Comparison of ENCODE assay signal across 9 cellular contexts in genomic region chr2:218286570-218287459, GRCh38. TPM values are rescaled to one million over a fixed set of nuclear protein-coding genes. Genes with fewer than 3 reads are reported as not detected.
DNase-seq lines count a peak whose midpoint lies in the region; ATAC-seq, FAIRE-seq and TF ChIP-seq lines count a peak whose summit lies in the region.
"Had no signal": no experiment of that assay in that cellular context is flagged by ENCODE, and none has a peak within 500 bp of the region (broad histone marks: within the 10 kb centered on the region; RNA-seq: fewer than 3 reads in every experiment).

No MANE protein-coding gene starts in this region.

- no peaks in the 10 kb centered on the region for H3K27me3 ChIP-seq in CD4-positive, alpha-beta memory T cell (ENCODE audit: insufficient read depth, low read length)
- no peaks in the 10 kb centered on the region for H3K27me3 ChIP-seq in left ventricle myocardium inferior (ENCODE audit: low read depth)

- peak overlapping the region; percentile 98 to 100 (median 99) for H3K27ac Mint-ChIP-seq in CD4-positive, alpha-beta memory T cell

- H3K4me3 Mint-ChIP-seq in CD4-positive, alpha-beta memory T cell: peak overlapping the region; percentile 90 to 97 (median 91)

- POLR2A ChIA-PET in CD4-positive, alpha-beta memory T cell (lab: Charles Lee; ENCODE audit: partially characterized antibody): interaction anchor here (0.6 to 11.0 kb wide), 22 partner anchors 9 to 963 kb away, joined by 3 to 188 read pairs (median 5); partner anchors contain the start of genes AAMP, BCS1L, CATIP and CTDSP1

- peak overlapping the region; percentile 94 for H3K27ac ChIP-seq in CD4-positive, alpha-beta memory T cell (ENCODE audit: low read depth, low read length)
- peak overlapping the region; percentile 99 for H3K27ac ChIP-seq in left ventricle myocardium inferior (replicated peaks)

- H3K9me3 ChIP-seq in CD4-positive, alpha-beta memory T cell (ENCODE audit: control insufficient read depth in 1 of 2, low read length in 2 of 2): no peaks in the 10 kb centered on the region
- H3K9me3 ChIP-seq in left ventricle myocardium inferior (replicated peaks): no peaks in the 10 kb centered on the region

- H3K9me3 Mint-ChIP-seq in CD4-positive, alpha-beta memory T cell: no peaks in the 10 kb centered on the region

- DNase-seq in CD4-positive, alpha-beta memory T cell: peak; percentile 84 to 97 (median 87)
- DNase-seq in HS-5 (ENCODE audit: low read depth): peak; percentile 95
- DNase-seq in T follicular helper cell (ENCODE audit: low read depth): peak; percentile 74
- peak; percentile 94 for DNase-seq in amniotic stem cell (lab: John Stamatoyannopoulos, UW)
- peak; percentile 89 for DNase-seq in left ventricle myocardium inferior
- DNase-seq in putamen (ENCODE audit: low spot score): peak; percentile 93
- peak; percentile 89 for DNase-seq in urothelium cell line (ENCODE audit: low spot score)

- H3K36me3 ChIP-seq in CD4-positive, alpha-beta memory T cell (ENCODE audit: insufficient read depth, low read length): peaks cover 18% of the 10 kb centered on the region
- peaks cover 10% of the 10 kb centered on the region for H3K36me3 ChIP-seq in left ventricle myocardium inferior

- intact Hi-C loops in CD4-positive, alpha-beta memory T cell (cut with micrococcal nuclease): loop anchor here (1.0 to 5.0 kb wide), 4 partner anchors 17 to 1100 kb away; partner anchors contain the start of genes AAMP, CNOT9, DNPEP and PNKD
- intact Hi-C loops in left ventricle myocardium inferior (cut with micrococcal nuclease): no loop called here

- ATAC-seq in GM21360 (IDR thresholded peaks at IDR 0.05; ENCODE audit: unreplicated experiment): peak; percentile 54

- H3K4me1 Mint-ChIP-seq in CD4-positive, alpha-beta memory T cell: peaks cover 55 to 95% (median 73%) of the 10 kb centered on the region in 4 donors

- no peak for TF ChIP-seq CTCF in left ventricle myocardium inferior (IDR thresholded peaks at IDR 0.05; ENCODE audit: borderline replicate concordance)

- peaks cover 92% of the 10 kb centered on the region for H3K4me1 ChIP-seq in CD4-positive, alpha-beta memory T cell (ENCODE audit: insufficient read depth, low read length)
- peaks cover 99% of the 10 kb centered on the region for H3K4me1 ChIP-seq in left ventricle myocardium inferior

- no peak for FAIRE-seq in urothelium cell line (lab: Jason Lieb, UNC)

- CTCF ChIA-PET in CD4-positive, alpha-beta memory T cell (lab: Charles Lee; ENCODE audit: partially characterized antibody): interaction anchor here (0.7 to 20.1 kb wide), 16 partner anchors 9 to 899 kb away, joined by 3 to 446 read pairs (median 4); partner anchors contain the start of genes AAMP, CATIP and PNKD

- H3K27me3 Mint-ChIP-seq in CD4-positive, alpha-beta memory T cell: no peaks in the 10 kb centered on the region

- peaks cover 0 to 46% of the 10 kb centered on the region in 2 donors for H3K36me3 Mint-ChIP-seq in CD4-positive, alpha-beta memory T cell

- peak overlapping the region; percentile 53 to 86 for H3K4me3 ChIP-seq in CD4-positive, alpha-beta memory T cell (ENCODE audit: low read length in 2 of 2)
- H3K4me3 ChIP-seq in left ventricle myocardium inferior: peak overlapping the region; percentile 74

RNA-seq across cellular contexts. Expression of gene TMBIM1, which starts 5.5 kb away (rescaled TPM):
- total RNA-seq in CD4-positive, alpha-beta memory T cell: 100 to 1,000 TPM; 140 to 144 TPM
- 100 to 1,000 TPM; 176 to 220 TPM for polyA plus RNA-seq in CD4-positive, alpha-beta memory T cell
- total RNA-seq in left ventricle myocardium inferior: 111 TPM
- polyA plus RNA-seq: neural cell had no signal

RNA-seq across cellular contexts. Expression of gene PNKD, which starts 16.5 kb away (rescaled TPM):
- 10 to 100 TPM; 31.1 to 33.6 TPM for total RNA-seq in CD4-positive, alpha-beta memory T cell
- polyA plus RNA-seq in CD4-positive, alpha-beta memory T cell: 100 to 1,000 TPM in 1 of 2 donors, 10 to 100 TPM in 1; 84.3 to 101 TPM
- total RNA-seq in left ventricle myocardium inferior: 75.4 TPM

RNA-seq across cellular contexts. Expression of gene AAMP, which starts 16.9 kb away (rescaled TPM):
- 10 to 100 TPM; 66.2 to 66.3 TPM for total RNA-seq in CD4-positive, alpha-beta memory T cell
- 100 to 1,000 TPM in 1 of 2 donors, 10 to 100 TPM in 1; 78.9 to 101 TPM for polyA plus RNA-seq in CD4-positive, alpha-beta memory T cell
- total RNA-seq in left ventricle myocardium inferior: 50.5 TPM

RNA-seq across cellular contexts. Expression of gene GPBAR1, which starts 26.0 kb away (rescaled TPM):
- total RNA-seq in CD4-positive, alpha-beta memory T cell: 1 to 10 TPM; 1.0 to 1.2 TPM
- polyA plus RNA-seq in CD4-positive, alpha-beta memory T cell: under 1 TPM; 0.17 to 0.32 TPM
- total RNA-seq in left ventricle myocardium inferior: 1.5 TPM
- polyA plus RNA-seq: neural cell had no signal

Comparison
In these comparisons a context has a peak if more than half of its experiments do, and no peak if none do; other contexts are left out.
1. Peak in every context shown above with its lines: DNase-seq, ATAC-seq, H3K4me3 ChIP-seq and H3K27ac ChIP-seq.